Comparison of ENCODE assay signal across 2 cellular contexts in genomic region chr17:36498560-36499300, GRCh38.
TF ChIP-seq lines count a peak whose summit lies in the region.

No MANE protein-coding gene starts in this region.

TF ChIP-seq in SK-N-SH, 30 proteins besides CTCF, POLR2A, EP300 and RAD21:
- no peak for TF ChIP-seq GABPA (IDR thresholded peaks at IDR 0.05; ENCODE audit: low read depth)
- peak; percentile 72 for TF ChIP-seq GATA2 (CRISPR knock-in tag; IDR thresholded peaks at IDR 0.05)
- TF ChIP-seq RCOR1 (IDR thresholded peaks at IDR 0.05; ENCODE audit: low read length): 0 out of 2 replicates have a peak, but pooled peaks have one; percentile 45
- TF ChIP-seq TAF1 (IDR thresholded peaks at IDR 0.05; ENCODE audit: borderline replicate concordance, low read depth, low read length): no peak
- no peak for TF ChIP-seq SMC3 (IDR thresholded peaks at IDR 0.05; ENCODE audit: low read depth, low read length)
- TF ChIP-seq YY1 (IDR thresholded peaks at IDR 0.05; ENCODE audit: low read depth): no peak
- TF ChIP-seq PBX3 (IDR thresholded peaks at IDR 0.05): no peak
- TF ChIP-seq USF2 (IDR thresholded peaks at IDR 0.05; ENCODE audit: borderline replicate concordance, low read depth, low read length): no peak
- TF ChIP-seq USF1 (IDR thresholded peaks at IDR 0.05; ENCODE audit: borderline replicate concordance, low read depth): no peak
- peak; percentile 74 for TF ChIP-seq MXI1 (IDR thresholded peaks at IDR 0.05; ENCODE audit: low read depth, low read length)

TF ChIP-seq in HepG2, 621 proteins besides CTCF, POLR2A, EP300 and RAD21:
- TF ChIP-seq ZNF17 (CRISPR knock-in tag; IDR thresholded peaks at IDR 0.05): no peak
- 0 out of 2 replicates have a peak, but pooled peaks have one; percentile 20 for TF ChIP-seq POLR2G (IDR thresholded peaks at IDR 0.05; ENCODE audit: low read depth, low read length)
